9 cellular contexts compared by ENCODE assay signal in genomic region chr10:32376780-32377179, GRCh38. TPM values are rescaled to one million over a fixed set of nuclear protein-coding genes. Genes with fewer than 3 reads are reported as not detected.
DNase-seq lines count a peak whose midpoint lies in the region; ATAC-seq and TF ChIP-seq lines count a peak whose summit lies in the region.
"Had no signal": no experiment of that assay in that cellular context is flagged by ENCODE, and none has a peak within 500 bp of the region (broad histone marks: within the 10 kb centered on the region; RNA-seq: fewer than 3 reads in every experiment).

No MANE protein-coding gene starts in this region.

- H3K4me2 ChIP-seq in trophoblast cell (ENCODE audit: low read length) = no peak overlapping the region

- H3K79me2 ChIP-seq in ACC112 (ENCODE audit: control insufficient read depth, insufficient read depth, low read length, unreplicated experiment) (peaks cover 52% of the 10 kb centered on the region), trophoblast cell (ENCODE audit: control insufficient read depth, insufficient read depth, low read length, poor library complexity) (no peaks in the 10 kb centered on the region)

- no peak overlapping the region for H3K14ac ChIP-seq in trophoblast cell (ENCODE audit: low read length)

- H2BK120ac ChIP-seq in trophoblast cell (ENCODE audit: insufficient read depth, low read length, poor library complexity) = no peak overlapping the region

- in situ Hi-C loops in HAP-1 (cut with MboI; ENCODE audit: low sequenced_read_pairs) = no loop called here

- DNase-seq in HAP-1 (ENCODE audit: low spot score in 2 of 2) (no peak), midbrain (lab: John Stamatoyannopoulos, UW) (peak; percentile 24), cerebellum (ENCODE audit: low spot score) (no peak), trophoblast cell (no peak), AG20443 (ENCODE audit: low spot score) (no peak)
- DNase-seq: NCI-H1930 had no signal

- no peak overlapping the region for H3K4ac ChIP-seq in trophoblast cell (ENCODE audit: low read depth, low read length)

- no peak overlapping the region for H2AK5ac ChIP-seq in trophoblast cell (ENCODE audit: low read length)

- H3K27me3 ChIP-seq in ACC112 (ENCODE audit: insufficient read depth, low read length) (no peaks in the 10 kb centered on the region), HAP-1 (ENCODE audit: low read depth) (no peaks in the 10 kb centered on the region), trophoblast cell (ENCODE audit: insufficient read depth, low read length) (no peaks in the 10 kb centered on the region)

- no peak overlapping the region for H4K8ac ChIP-seq in trophoblast cell (ENCODE audit: low read depth, low read length)

- no peaks in the 10 kb centered on the region for H3K27me3 Mint-ChIP-seq in brain

- no peak overlapping the region for H3K23ac ChIP-seq in trophoblast cell (ENCODE audit: low read length)

- no peak overlapping the region for H3K18ac ChIP-seq in trophoblast cell (ENCODE audit: low read length)

- H3K27ac ChIP-seq in ACC112 (ENCODE audit: low read depth, low read length) (peak overlapping the region; percentile 70), trophoblast cell (ENCODE audit: low read depth, low read length) (no peak overlapping the region)

- H3K4me3 ChIP-seq in ACC112 (ENCODE audit: low read depth, low read length) = peak overlapping the region; percentile 86
- H3K4me3 ChIP-seq in HAP-1 = peak overlapping the region; percentile 46
- no peak overlapping the region for H3K4me3 ChIP-seq in trophoblast cell (ENCODE audit: low read depth, low read length)

- H3K79me1 ChIP-seq in trophoblast cell (ENCODE audit: low read length) = peaks cover 2% of the 10 kb centered on the region

- WGBS in trophoblast cell (ENCODE audit: extremely low coverage, insufficient coverage, insufficient read length) = no CpG with 5 or more reads among the region's 3 CpGs

- no peaks in the 10 kb centered on the region for H3K36me3 ChIP-seq in ACC112 (ENCODE audit: insufficient read depth, low read length)
- no peaks in the 10 kb centered on the region for H3K36me3 ChIP-seq in HAP-1 (replicated peaks)
- no peaks in the 10 kb centered on the region for H3K36me3 ChIP-seq in trophoblast cell (ENCODE audit: control insufficient read depth in 1 of 2, insufficient read depth in 2 of 2, low read length in 2 of 2)

- no peak overlapping the region for H2BK12ac ChIP-seq in trophoblast cell (ENCODE audit: low read length)

- H3K4me1 Mint-ChIP-seq in brain = peaks cover 33% of the 10 kb centered on the region

- no peak overlapping the region for H2BK5ac ChIP-seq in trophoblast cell (ENCODE audit: low read depth, low read length, poor library complexity)

- H3K9ac ChIP-seq in trophoblast cell (ENCODE audit: low read length) = no peak overlapping the region

- H3K36me3 Mint-ChIP-seq in brain = peaks cover 37% of the 10 kb centered on the region

- H3K9me3 Mint-ChIP-seq in brain = peaks cover 4 to 30% (median 14%) of the 10 kb centered on the region in 5 experiments

- H3K9me3 ChIP-seq in HAP-1 = no peaks in the 10 kb centered on the region
- H3K9me3 ChIP-seq in trophoblast cell (ENCODE audit: insufficient read depth, low read depth, low read length) = no peaks in the 10 kb centered on the region

- peak overlapping the region in 3 of 5 experiments; percentile 90 to 97 (median 96) for H3K27ac Mint-ChIP-seq in brain

- no peak for TF ChIP-seq CTCF in brain (conservative IDR thresholded peaks at IDR 0.05)

- peaks cover 17% of the 10 kb centered on the region for H3K4me1 ChIP-seq in ACC112 (ENCODE audit: control insufficient read depth, insufficient read depth, low read length, unreplicated experiment)
- peaks cover 12% of the 10 kb centered on the region for H3K4me1 ChIP-seq in HAP-1
- H3K4me1 ChIP-seq in trophoblast cell (ENCODE audit: control insufficient read depth in 1 of 2, insufficient read depth in 2 of 2, low read length in 2 of 2) = peaks cover 0 to 2% of the 10 kb centered on the region in 2 experiments

- no peak for ATAC-seq in GM21723 (IDR thresholded peaks at IDR 0.05; ENCODE audit: unreplicated experiment)

- no peak overlapping the region for H3K4me3 Mint-ChIP-seq in brain

- no peak overlapping the region for H4K12ac ChIP-seq in trophoblast cell (ENCODE audit: low read depth, low read length)

- H4K91ac ChIP-seq in trophoblast cell (ENCODE audit: low read depth, low read length) = no peak overlapping the region

- H2AFZ ChIP-seq in ACC112 (ENCODE audit: low read length, unreplicated experiment) (peak overlapping the region; percentile 30), trophoblast cell (ENCODE audit: insufficient read depth, low read length, poor library complexity) (no peak overlapping the region)

RNA-seq across cellular contexts. Expression of gene EPC1, which starts 29.8 kb away (rescaled TPM):
- polyA plus RNA-seq in brain (ENCODE audit: insufficient read depth, low read depth, low replicate concordance) = 16.4 TPM
- 118 TPM for total RNA-seq in cerebellum
- 20.2 and 21.7 TPM in 2 replicates for polyA plus RNA-seq in trophoblast cell (2013)
